ENCODE assay signal across 22 cellular contexts in genomic region chr4:7331682-7332000, GRCh38.
A peak's percentile ranks its signal among the peaks of the same experiment; 100 is the strongest.
DNase-seq lines count a peak whose midpoint lies in the region; ATAC-seq, FAIRE-seq and TF ChIP-seq lines count a peak whose summit lies in the region.
"Had no signal": no experiment of that assay in that cellular context is flagged by ENCODE, and none has a peak within 500 bp of the region (broad histone marks: within the 10 kb centered on the region; RNA-seq: fewer than 3 reads in every experiment).

No MANE protein-coding gene starts in this region.

- no peaks in the 10 kb centered on the region for H3K9me3 Mint-ChIP-seq in astrocyte (ENCODE audit: unreplicated experiment)
- no peaks in the 10 kb centered on the region for H3K9me3 Mint-ChIP-seq in nephron
- H3K9me3 Mint-ChIP-seq: CD14-positive monocyte; CD4-positive, alpha-beta T cell; CD8-positive, alpha-beta memory T cell; GM23338; H9 had no signal

- H3K9ac ChIP-seq in astrocyte (ENCODE audit: low read length), result no peak overlapping the region
- H3K9ac ChIP-seq: BLaER1 treated with 17β-estradiol and CSF1 and Interleukin-3, amounts not matched to agents 10 nM and 100 nM had no signal

- no peak for TF ChIP-seq EP300 in A549 (IDR thresholded peaks at IDR 0.05)

- H3K4me3 ChIP-seq in A549 (no peak overlapping the region), astrocyte (ENCODE audit: insufficient read depth, low read depth, low read length) (no peak overlapping the region)
- H3K4me3 ChIP-seq: BLaER1 treated with 17β-estradiol and CSF1 and Interleukin-3, amounts not matched to agents 10 nM and 100 nM; GM12878; GM23338 had no signal

- H3K27me3 ChIP-seq in astrocyte (ENCODE audit: insufficient read depth, low read length), result no peaks in the 10 kb centered on the region
- H3K27me3 ChIP-seq: BE2C; BLaER1 treated with 17β-estradiol and CSF1 and Interleukin-3, amounts not matched to agents 10 nM and 100 nM had no signal

- POLR2A ChIA-PET in A549 (lab: Yijun Ruan, JAX), result no interaction called here

- no peak overlapping the region for H3K27ac Mint-ChIP-seq in astrocyte (ENCODE audit: unreplicated experiment)
- H3K27ac Mint-ChIP-seq in nephron, result peak overlapping the region in 2 of 3 experiments; percentile 47 to 76
- H3K27ac Mint-ChIP-seq: CD4-positive, alpha-beta T cell had no signal

- TF ChIP-seq CTCF in A549 (IDR thresholded peaks at IDR 0.05), result no peak
- TF ChIP-seq CTCF in astrocyte (IDR thresholded peaks at IDR 0.05; ENCODE audit: insufficient read depth, low read depth, low read length), result no peak
- no peak for TF ChIP-seq CTCF in nephron (IDR thresholded peaks at IDR 0.05; ENCODE audit: unreplicated experiment in 3 of 3)

- H4K20me1 ChIP-seq in astrocyte (ENCODE audit: insufficient read depth, low read length), result peaks cover 10% of the 10 kb centered on the region
- H4K20me1 ChIP-seq: BLaER1 treated with 17β-estradiol and CSF1 and Interleukin-3, amounts not matched to agents 10 nM and 100 nM had no signal

- H3K9me3 ChIP-seq in A549, result no peaks in the 10 kb centered on the region
- H3K9me3 ChIP-seq in astrocyte (ENCODE audit: insufficient read depth, low read depth, low read length), result no peaks in the 10 kb centered on the region
- H3K9me3 ChIP-seq: BE2C; BLaER1 treated with 17β-estradiol and CSF1 and Interleukin-3, amounts not matched to agents 10 nM and 100 nM had no signal

- TF ChIP-seq RAD21 in A549 (conservative IDR thresholded peaks at IDR 0.05 in 1 of 2, IDR thresholded peaks at IDR 0.05 in 1 of 2), result no peak

- H3K79me2 ChIP-seq in astrocyte (ENCODE audit: insufficient read depth, low read length), result no peaks in the 10 kb centered on the region

- H3K27ac ChIP-seq in A549, result peak overlapping the region in 1 of 2 experiments; percentile 71; a peak in 3 of 6 replicates
- H3K27ac ChIP-seq in astrocyte (ENCODE audit: low read depth, low read length), result no peak overlapping the region
- H3K27ac ChIP-seq: BLaER1 treated with 17β-estradiol and CSF1 and Interleukin-3, amounts not matched to agents 10 nM and 100 nM had no signal

- H3K36me3 Mint-ChIP-seq in astrocyte (ENCODE audit: low read depth, unreplicated experiment), result peaks cover 1% of the 10 kb centered on the region
- no peaks in the 10 kb centered on the region for H3K36me3 Mint-ChIP-seq in nephron (ENCODE audit: low read depth)
- H3K36me3 Mint-ChIP-seq: CD14-positive monocyte; CD8-positive, alpha-beta memory T cell had no signal

- FAIRE-seq in A549 (lab: Jason Lieb, UNC) (no peak), astrocyte (lab: Jason Lieb, UNC) (no peak)
- FAIRE-seq: D721Med, GM12878, GM19239 had no signal

- 83% methylated on average over 5 of the region's 11 CpGs for WGBS in A549 (ENCODE audit: missing lambda C conversion rate)

- no peak for TF ChIP-seq POLR2A in A549 (IDR thresholded peaks at IDR 0.05; ENCODE audit: low read length)

- intact Hi-C loops in posterior vena cava (cut with DNase I), result no loop called here

- H3K4me3 Mint-ChIP-seq in astrocyte (ENCODE audit: unreplicated experiment), result no peak overlapping the region
- no peak overlapping the region for H3K4me3 Mint-ChIP-seq in nephron
- H3K4me3 Mint-ChIP-seq: CD14-positive monocyte; CD4-positive, alpha-beta T cell; CD8-positive, alpha-beta memory T cell; GM23338; H9 had no signal

- DNase-seq in A549 (ENCODE audit: low read depth in 1 of 2, low spot score in 1 of 2), result no peak
- no peak for DNase-seq in astrocyte (ENCODE audit: low read depth)
- peak; percentile 66 for DNase-seq in posterior vena cava (ENCODE audit: low spot score)
- no peak for DNase-seq in OCI-M2 (lab: John Stamatoyannopoulos, UW; ENCODE audit: unreplicated experiment)
- DNase-seq in NCI-H1436 (lab: John Stamatoyannopoulos, UW), result no peak
- DNase-seq: AML-193; BE2C; CD4-positive, alpha-beta T cell; DMS 273 treated with DMSO at 0.1 percent for 48 hours; DMS79; GDM1; H9 had no signal

- CTCF ChIA-PET in A549 (lab: Yijun Ruan, JAX), result interaction anchor here (0.5 to 3.0 kb wide), 6 partner anchors 13 to 831 kb away, joined by 3 to 11 read pairs (median 3); no protein-coding TSS in a partner anchor

- peaks cover 18% of the 10 kb centered on the region for H3K27me3 Mint-ChIP-seq in astrocyte (ENCODE audit: low read depth, unreplicated experiment)
- peaks cover 10% of the 10 kb centered on the region for H3K27me3 Mint-ChIP-seq in nephron (ENCODE audit: low read depth)
- H3K27me3 Mint-ChIP-seq: CD4-positive, alpha-beta T cell had no signal

- H3K4me2 ChIP-seq in A549, result 0 out of 3 replicates have a peak overlapping the region, but pooled peaks have one; percentile 20
- H3K4me2 ChIP-seq in astrocyte (ENCODE audit: low read length), result peak overlapping the region; percentile 43
- H3K4me2 ChIP-seq: BLaER1 treated with 17β-estradiol and CSF1 and Interleukin-3, amounts not matched to agents 10 nM and 100 nM; GM23338 had no signal

- ATAC-seq in A549, result no peak
- no peak for ATAC-seq in activated CD4-positive, CD25-positive, alpha-beta regulatory T cell treated with anti-CD3 and anti-CD28 coated beads, Interleukin-2, amount 50 U/mL, for 24 hours
- ATAC-seq: GM12878, GM23338, HCT116 had no signal

- no peaks in the 10 kb centered on the region for H3K36me3 ChIP-seq in astrocyte (ENCODE audit: insufficient read depth, low read length)
- H3K36me3 ChIP-seq: BE2C; BLaER1 treated with 17β-estradiol and CSF1 and Interleukin-3, amounts not matched to agents 10 nM and 100 nM had no signal

- H2AFZ ChIP-seq in astrocyte (ENCODE audit: low read depth, low read length), result no peak overlapping the region
- H2AFZ ChIP-seq: GM23338 had no signal

- H3K4me1 Mint-ChIP-seq in astrocyte (ENCODE audit: low read depth, unreplicated experiment) (peaks cover 45% of the 10 kb centered on the region), nephron (peaks cover 61% of the 10 kb centered on the region)
- H3K4me1 Mint-ChIP-seq: CD14-positive monocyte had no signal

- H3K4me1 ChIP-seq in A549 (peaks cover 36% of the 10 kb centered on the region), astrocyte (ENCODE audit: insufficient read depth, low read length) (peaks cover 51% of the 10 kb centered on the region)

TF ChIP-seq in A549, 52 proteins besides CTCF, POLR2A, EP300 and RAD21:
- TF ChIP-seq RFX5 (IDR thresholded peaks at IDR 0.05) (no peak), ZC3H11A (IDR thresholded peaks at IDR 0.05) (no peak), KDM1A (IDR thresholded peaks at IDR 0.05; ENCODE audit: low read depth) (no peak), JUNB (IDR thresholded peaks at IDR 0.05) (no peak), POLR2AphosphoS2 (conservative IDR thresholded peaks at IDR 0.05; ENCODE audit: low read length) (no peak), ESRRA (IDR thresholded peaks at IDR 0.05; ENCODE audit: borderline replicate concordance, low read length) (no peak), TFCP2L1 (CRISPR knock-in tag; IDR thresholded peaks at IDR 0.05) (no peak), FOXS1 (CRISPR knock-in tag; IDR thresholded peaks at IDR 0.05) (no peak), MAZ (IDR thresholded peaks at IDR 0.05; ENCODE audit: borderline replicate concordance, low read depth, low read length) (no peak), SREBF2 (IDR thresholded peaks at IDR 0.05) (no peak), TP53 (CRISPR knock-in tag; IDR thresholded peaks at IDR 0.05) (no peak), HOXB13 (CRISPR knock-in tag; IDR thresholded peaks at IDR 0.05; ENCODE audit: low read depth) (no peak), EHF (CRISPR knock-in tag; IDR thresholded peaks at IDR 0.05) (no peak), ZFP36 (IDR thresholded peaks at IDR 0.05; ENCODE audit: borderline replicate concordance, partially characterized antibody) (no peak), PHF8 (IDR thresholded peaks at IDR 0.05; ENCODE audit: borderline replicate concordance, low read depth) (no peak)
- TF ChIP-seq, protein P1, sequence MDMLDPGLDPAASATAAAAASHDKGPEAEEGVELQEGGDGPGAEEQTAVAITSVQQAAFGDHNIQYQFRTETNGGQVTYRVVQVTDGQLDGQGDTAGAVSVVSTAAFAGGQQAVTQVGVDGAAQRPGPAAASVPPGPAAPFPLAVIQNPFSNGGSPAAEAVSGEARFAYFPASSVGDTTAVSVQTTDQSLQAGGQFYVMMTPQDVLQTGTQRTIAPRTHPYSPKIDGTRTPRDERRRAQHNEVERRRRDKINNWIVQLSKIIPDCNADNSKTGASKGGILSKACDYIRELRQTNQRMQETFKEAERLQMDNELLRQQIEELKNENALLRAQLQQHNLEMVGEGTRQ (IDR thresholded peaks at IDR 0.05), result no peak
- TF ChIP-seq, protein P2, sequence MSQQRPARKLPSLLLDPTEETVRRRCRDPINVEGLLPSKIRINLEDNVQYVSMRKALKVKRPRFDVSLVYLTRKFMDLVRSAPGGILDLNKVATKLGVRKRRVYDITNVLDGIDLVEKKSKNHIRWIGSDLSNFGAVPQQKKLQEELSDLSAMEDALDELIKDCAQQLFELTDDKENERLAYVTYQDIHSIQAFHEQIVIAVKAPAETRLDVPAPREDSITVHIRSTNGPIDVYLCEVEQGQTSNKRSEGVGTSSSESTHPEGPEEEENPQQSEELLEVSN (IDR thresholded peaks at IDR 0.05; ENCODE audit: borderline replicate concordance, low read depth), result no peak
- TF ChIP-seq, protein P3, sequence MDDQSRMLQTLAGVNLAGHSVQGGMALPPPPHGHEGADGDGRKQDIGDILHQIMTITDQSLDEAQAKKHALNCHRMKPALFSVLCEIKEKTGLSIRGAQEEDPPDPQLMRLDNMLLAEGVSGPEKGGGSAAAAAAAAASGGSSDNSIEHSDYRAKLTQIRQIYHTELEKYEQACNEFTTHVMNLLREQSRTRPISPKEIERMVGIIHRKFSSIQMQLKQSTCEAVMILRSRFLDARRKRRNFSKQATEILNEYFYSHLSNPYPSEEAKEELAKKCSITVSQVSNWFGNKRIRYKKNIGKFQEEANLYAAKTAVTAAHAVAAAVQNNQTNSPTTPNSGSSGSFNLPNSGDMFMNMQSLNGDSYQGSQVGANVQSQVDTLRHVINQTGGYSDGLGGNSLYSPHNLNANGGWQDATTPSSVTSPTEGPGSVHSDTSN (IDR thresholded peaks at IDR 0.05), result no peak
